ENCODE assay signal across 24 cellular contexts in genomic region chr12:47981496-47982260, GRCh38. TPM values are rescaled to one million over a fixed set of nuclear protein-coding genes. Genes with fewer than 3 reads are reported as not detected.
"Had no signal": no experiment of that assay in that cellular context is flagged by ENCODE, and none has a peak within 500 bp of the region (broad histone marks: within the 10 kb centered on the region; RNA-seq: fewer than 3 reads in every experiment).

No MANE protein-coding gene starts in this region.

- H3K36me3 ChIP-seq: stomach, upper lobe of left lung had no signal

- DNase-seq: activated CD4-positive, alpha-beta T cell treated with anti-CD3 and anti-CD28 coated beads for 36 hours; activated CD4-positive, alpha-beta T cell treated with anti-CD3 and anti-CD28 coated beads, Interleukin-2, amount 50 U/mL, for 48 hours; activated naive CD4-positive, alpha-beta T cell; activated naive CD8-positive, alpha-beta T cell treated with anti-CD3 and anti-CD28 coated beads for 36 hours; activated T-cell treated with anti-CD3 and anti-CD28 coated beads, Interleukin-2, amount 50 U/mL, for 1 hour; amygdala; body of pancreas; endodermal cell; foreskin keratinocyte; islet precursor cell; mammary epithelial cell; right cardiac atrium; stimulated activated CD4-positive, alpha-beta T cell treated with anti-CD3 and anti-CD28 coated beads, Interleukin-4, amount 100 ng/mL, for 24 hours; stomach had no signal

- H3K27me3 ChIP-seq: body of pancreas, hepatocyte, upper lobe of left lung had no signal

- ATAC-seq: activated CD4-positive, alpha-beta T cell treated with anti-CD3 and anti-CD28 coated beads for 36 hours; activated T-helper 17 cell treated with anti-CD3 and anti-CD28 coated beads, Interleukin-2, amount 50 U/mL, for 72 hours; body of pancreas; foreskin keratinocyte; psoas muscle; right cardiac atrium; stimulated activated effector memory CD8-positive, alpha-beta T cell treated with anti-CD3 and anti-CD28 coated beads, Interleukin-12 subunit alpha, Interleukin-12 subunit beta, amount 100 ng/mL, for 72 hours; WTC11 had no signal

- H3K27ac ChIP-seq: body of pancreas, dorsolateral prefrontal cortex, epithelial cell of prostate, foreskin keratinocyte, hepatocyte, psoas muscle, skin epidermis, stomach, upper lobe of left lung had no signal

- H3K9me3 ChIP-seq: body of pancreas, psoas muscle, stomach, upper lobe of left lung had no signal

- H3K4me1 ChIP-seq: body of pancreas, foreskin keratinocyte, psoas muscle, stomach had no signal

- H3K4me3 ChIP-seq: body of pancreas, dorsolateral prefrontal cortex, hepatocyte, psoas muscle, skin epidermis, stomach, upper lobe of left lung had no signal

RNA-seq across cellular contexts. Expression of gene COL2A1, which starts 22.6 kb away (rescaled TPM):
- total RNA-seq: activated T-helper 17 cell treated with anti-CD3 and anti-CD28 coated beads, Interleukin-2, amount 50 U/mL, for 72 hours; body of pancreas; fibroblast of lung; right cardiac atrium had no signal
